In genomic region chrX:78378476-78379115, GRCh38 we compare ENCODE assay signal across 17 cellular contexts. TPM values are rescaled to one million over a fixed set of nuclear protein-coding genes. Genes with fewer than 3 reads are reported as not detected.
A peak's percentile ranks its signal among the peaks of the same experiment; 100 is the strongest.
DNase-seq lines count a peak whose midpoint lies in the region; ATAC-seq and TF ChIP-seq lines count a peak whose summit lies in the region.
"Had no signal": no experiment of that assay in that cellular context is flagged by ENCODE, and none has a peak within 500 bp of the region (broad histone marks: within the 10 kb centered on the region; RNA-seq: fewer than 3 reads in every experiment).

No MANE protein-coding gene starts in this region.

- no peak for ATAC-seq in natural killer cell treated with Interleukin-12 subunit alpha and Interleukin-12 subunit beta and Interleukin-15 and Interleukin-18, amount 100 ng/mL, for 72 hours
- ATAC-seq in natural killer cell = no peak
- ATAC-seq in HG02884 (IDR thresholded peaks at IDR 0.05; ENCODE audit: unreplicated experiment) = no peak
- no peak for ATAC-seq in GM21529 (IDR thresholded peaks at IDR 0.05; ENCODE audit: unreplicated experiment)
- no peak for ATAC-seq in HG03280 (IDR thresholded peaks at IDR 0.05; ENCODE audit: unreplicated experiment)
- ATAC-seq: A549 had no signal

- peaks cover 6% of the 10 kb centered on the region for H3K36me3 Mint-ChIP-seq in natural killer cell treated with Interleukin-12 subunit alpha and Interleukin-12 subunit beta and Interleukin-15 and Interleukin-18, amount 100 ng/mL, for 72 hours
- H3K36me3 Mint-ChIP-seq in natural killer cell = peaks cover 11% of the 10 kb centered on the region

- H3K4me3 ChIP-seq in foreskin fibroblast (ENCODE audit: low read depth in 1 of 2, low read length in 2 of 2) = no peak overlapping the region
- H3K4me3 ChIP-seq: A549 had no signal

- no peaks in the 10 kb centered on the region for H3K27me3 Mint-ChIP-seq in natural killer cell treated with Interleukin-12 subunit alpha and Interleukin-12 subunit beta and Interleukin-15 and Interleukin-18, amount 100 ng/mL, for 72 hours
- H3K27me3 Mint-ChIP-seq in natural killer cell (ENCODE audit: low read depth in 2 of 2) = peaks cover 0 to 12% of the 10 kb centered on the region in 2 donors

- peak overlapping the region in 1 of 2 donors; percentile 24 for H3K27ac Mint-ChIP-seq in natural killer cell treated with Interleukin-12 subunit alpha and Interleukin-12 subunit beta and Interleukin-15 and Interleukin-18, amount 100 ng/mL, for 72 hours
- peak overlapping the region in 1 of 2 donors; percentile 44 for H3K27ac Mint-ChIP-seq in natural killer cell

- H3K4me1 Mint-ChIP-seq in natural killer cell treated with Interleukin-12 subunit alpha and Interleukin-12 subunit beta and Interleukin-15 and Interleukin-18, amount 100 ng/mL, for 72 hours (ENCODE audit: low read depth in 2 of 2) = peaks cover 7 to 12% of the 10 kb centered on the region in 2 donors
- H3K4me1 Mint-ChIP-seq in natural killer cell = peaks cover 6 to 16% of the 10 kb centered on the region in 2 donors

- no peak for TF ChIP-seq CTCF in natural killer cell (IDR thresholded peaks at IDR 0.05)
- TF ChIP-seq CTCF in VCaP (conservative IDR thresholded peaks at IDR 0.05) = no peak
- TF ChIP-seq CTCF in foreskin fibroblast (IDR thresholded peaks at IDR 0.05; ENCODE audit: low read depth, low read length) = no peak

- H3K27ac ChIP-seq in VCaP = peak overlapping the region; percentile 21; the same call in 1 of the 2 replicates
- H3K27ac ChIP-seq: A549, KMS-11 had no signal

- H3K4me3 Mint-ChIP-seq in natural killer cell treated with Interleukin-12 subunit alpha and Interleukin-12 subunit beta and Interleukin-15 and Interleukin-18, amount 100 ng/mL, for 72 hours = peak overlapping the region; percentile 23
- H3K4me3 Mint-ChIP-seq in natural killer cell = no peak overlapping the region

- intact Hi-C loops in natural killer cell (cut with micrococcal nuclease) = no loop called here

- DNase-seq in natural killer cell treated with Interleukin-12 subunit alpha and Interleukin-12 subunit beta and Interleukin-15 and Interleukin-18, amount 100 ng/mL, for 72 hours (ENCODE audit: low spot score) = no peak
- no peak for DNase-seq in natural killer cell
- DNase-seq in foreskin fibroblast = peak; percentile 5 to 14
- no peak for DNase-seq in foreskin melanocyte
- DNase-seq: DND-41, GDM1, NCI-H1417, NCI-H1930, NCI-H2171 treated with DMSO at 0.1 percent for 48 hours, NCI-H510A treated with DMSO at 0.1 percent for 48 hours, SHP77 had no signal

- H3K9me3 Mint-ChIP-seq in natural killer cell treated with Interleukin-12 subunit alpha and Interleukin-12 subunit beta and Interleukin-15 and Interleukin-18, amount 100 ng/mL, for 72 hours = no peaks in the 10 kb centered on the region
- no peaks in the 10 kb centered on the region for H3K9me3 Mint-ChIP-seq in natural killer cell

RNA-seq across cellular contexts. Expression of gene CYSLTR1, which starts 51.2 kb away (rescaled TPM):
- total RNA-seq in natural killer cell treated with Interleukin-12 subunit alpha and Interleukin-12 subunit beta and Interleukin-15 and Interleukin-18, amount 100 ng/mL, for 72 hours = 1 to 10 TPM; 1.5 to 7.3 TPM
- total RNA-seq in natural killer cell = 10 to 100 TPM in 2 of 3 donors, 1 to 10 TPM in 1; 7.6 to 13.8 (median 12.4) TPM

Comparison
In these comparisons a context has a peak if more than half of its experiments do, and no peak if none do; other contexts are left out.
1. DNase-seq: peak in foreskin fibroblast (2 of 2); none in natural killer cell treated with Interleukin-12 subunit alpha and Interleukin-12 subunit beta and Interleukin-15 and Interleukin-18, amount 100 ng/mL, for 72 hours (single experiment), natural killer cell (single experiment) and foreskin melanocyte (single experiment).